Comparison of ENCODE assay signal across 8 cellular contexts in genomic region chr17:32142038-32142856, GRCh38. TPM values are rescaled to one million over a fixed set of nuclear protein-coding genes. Genes with fewer than 3 reads are reported as not detected.
DNase-seq lines count a peak whose midpoint lies in the region; ATAC-seq, FAIRE-seq and TF ChIP-seq lines count a peak whose summit lies in the region.

TSS of gene RHOT1 (plus strand) at chr17:32142502. CDS start at chr17:32142693, 191 bp downstream.

- ATAC-seq in GM21526 (IDR thresholded peaks at IDR 0.05; ENCODE audit: low FRiP score, unreplicated experiment), result peak; percentile 74
- ATAC-seq in activated T-helper 17 cell treated with anti-CD3 and anti-CD28 coated beads, Interleukin-2, amount 50 U/mL, for 72 hours (replicated peaks), result peak; percentile 79
- peak; percentile 87 for ATAC-seq in stimulated activated naive CD8-positive, alpha-beta T cell treated with anti-CD3 and anti-CD28 coated beads, Interleukin-15, amount 100 ng/mL, for 72 hours

- DNase-seq in DMS153 (lab: John Stamatoyannopoulos, UW) (peak; percentile 13), RCC 7860 (ENCODE audit: low spot score) (peak; percentile 84), fibroblast of pulmonary artery (ENCODE audit: low read depth) (peak; percentile 83), nephron progenitor cell (peak; percentile 87)
- DNase-seq in stimulated activated naive CD8-positive, alpha-beta T cell treated with anti-CD3 and anti-CD28 coated beads, Interleukin-15, amount 100 ng/mL, for 72 hours, result peak; percentile 80 to 81

- peak within 1 kb of the TSS; percentile 97 for H3K4me3 ChIP-seq in fibroblast of pulmonary artery (replicated peaks; ENCODE audit: low read depth, low read length)

- peaks cover 6% of the 10 kb centered on the region for H3K36me3 Mint-ChIP-seq in activated T-helper 17 cell treated with anti-CD3 and anti-CD28 coated beads, Interleukin-2, amount 50 U/mL, for 72 hours (ENCODE audit: low read depth)
- H3K36me3 Mint-ChIP-seq in nephron progenitor cell (ENCODE audit: low read depth), result peaks cover 6% of the 10 kb centered on the region

- TF ChIP-seq CTCF in fibroblast of pulmonary artery (IDR thresholded peaks at IDR 0.05; ENCODE audit: low read length, missing control alignments) (peak; percentile 53), nephron progenitor cell (IDR thresholded peaks at IDR 0.05) (peak; percentile 39)

- H3K4me1 Mint-ChIP-seq in activated T-helper 17 cell treated with anti-CD3 and anti-CD28 coated beads, Interleukin-2, amount 50 U/mL, for 72 hours, result peaks cover 9% of the 10 kb centered on the region
- H3K4me1 Mint-ChIP-seq in nephron progenitor cell, result peaks cover 29% of the 10 kb centered on the region
- peaks cover 39% of the 10 kb centered on the region for H3K4me1 Mint-ChIP-seq in stimulated activated naive CD8-positive, alpha-beta T cell treated with anti-CD3 and anti-CD28 coated beads, Interleukin-15, amount 100 ng/mL, for 72 hours

- peak; percentile 28; the same call in 1 of the 2 replicates for TF ChIP-seq EP300 in Ishikawa (IDR thresholded peaks at IDR 0.05; ENCODE audit: borderline replicate concordance)

- TF ChIP-seq RAD21 in Ishikawa (IDR thresholded peaks at IDR 0.05; ENCODE audit: low read depth), result no peak

- H3K27ac Mint-ChIP-seq in activated T-helper 17 cell treated with anti-CD3 and anti-CD28 coated beads, Interleukin-2, amount 50 U/mL, for 72 hours, result peak within 1 kb of the TSS; percentile 97
- H3K27ac Mint-ChIP-seq in nephron progenitor cell, result peak within 1 kb of the TSS; percentile 96
- H3K27ac Mint-ChIP-seq in stimulated activated naive CD8-positive, alpha-beta T cell treated with anti-CD3 and anti-CD28 coated beads, Interleukin-15, amount 100 ng/mL, for 72 hours, result peak within 1 kb of the TSS; percentile 95 to 97

- H3K9me3 Mint-ChIP-seq in activated T-helper 17 cell treated with anti-CD3 and anti-CD28 coated beads, Interleukin-2, amount 50 U/mL, for 72 hours, result no peaks in the 10 kb centered on the region
- H3K9me3 Mint-ChIP-seq in nephron progenitor cell, result no peaks in the 10 kb centered on the region
- no peaks in the 10 kb centered on the region for H3K9me3 Mint-ChIP-seq in stimulated activated naive CD8-positive, alpha-beta T cell treated with anti-CD3 and anti-CD28 coated beads, Interleukin-15, amount 100 ng/mL, for 72 hours

- FAIRE-seq in RCC 7860 (lab: Jason Lieb, UNC), result peak; percentile 54

- no peaks in the 10 kb centered on the region for H3K27me3 Mint-ChIP-seq in activated T-helper 17 cell treated with anti-CD3 and anti-CD28 coated beads, Interleukin-2, amount 50 U/mL, for 72 hours
- peaks cover 7% of the 10 kb centered on the region for H3K27me3 Mint-ChIP-seq in nephron progenitor cell (ENCODE audit: low read depth, poor library complexity)
- no peaks in the 10 kb centered on the region for H3K27me3 Mint-ChIP-seq in stimulated activated naive CD8-positive, alpha-beta T cell treated with anti-CD3 and anti-CD28 coated beads, Interleukin-15, amount 100 ng/mL, for 72 hours

- peak within 1 kb of the TSS; percentile 99 for H3K4me3 Mint-ChIP-seq in activated T-helper 17 cell treated with anti-CD3 and anti-CD28 coated beads, Interleukin-2, amount 50 U/mL, for 72 hours
- peak within 1 kb of the TSS; percentile 99 for H3K4me3 Mint-ChIP-seq in nephron progenitor cell
- peak within 1 kb of the TSS; percentile 93 to 98 for H3K4me3 Mint-ChIP-seq in stimulated activated naive CD8-positive, alpha-beta T cell treated with anti-CD3 and anti-CD28 coated beads, Interleukin-15, amount 100 ng/mL, for 72 hours

TF ChIP-seq in Ishikawa, 13 proteins besides CTCF, POLR2A, EP300 and RAD21:
- TF ChIP-seq EGR1 (IDR thresholded peaks at IDR 0.05), result peak; percentile 57; the same call in 1 of the 2 replicates
- TF ChIP-seq CEBPB (IDR thresholded peaks at IDR 0.05), result no peak
- no peak for TF ChIP-seq REST (IDR thresholded peaks at IDR 0.05; ENCODE audit: low read depth)
- peak; percentile 10; the same call in 1 of the 2 replicates for TF ChIP-seq NFIC (IDR thresholded peaks at IDR 0.05)
- no peak for TF ChIP-seq TEAD4 (IDR thresholded peaks at IDR 0.05)
- no peak for TF ChIP-seq TCF12 (IDR thresholded peaks at IDR 0.05; ENCODE audit: low read depth)
- TF ChIP-seq CREB1 (IDR thresholded peaks at IDR 0.05; ENCODE audit: low read depth), result no peak
- no peak for TF ChIP-seq TAF1 (IDR thresholded peaks at IDR 0.05; ENCODE audit: low read depth)
- no peak for TF ChIP-seq USF1 (IDR thresholded peaks at IDR 0.05)
- TF ChIP-seq, protein P1, sequence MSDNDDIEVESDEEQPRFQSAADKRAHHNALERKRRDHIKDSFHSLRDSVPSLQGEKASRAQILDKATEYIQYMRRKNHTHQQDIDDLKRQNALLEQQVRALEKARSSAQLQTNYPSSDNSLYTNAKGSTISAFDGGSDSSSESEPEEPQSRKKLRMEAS (IDR thresholded peaks at IDR 0.05), result peak; percentile 49; the same call in 1 of the 2 replicates
- no peak for TF ChIP-seq FOXM1 (IDR thresholded peaks at IDR 0.05; ENCODE audit: borderline replicate concordance, low read depth)
- TF ChIP-seq ZBTB7A (IDR thresholded peaks at IDR 0.05; ENCODE audit: low read depth), result peak; percentile 98
- TF ChIP-seq YY1 (IDR thresholded peaks at IDR 0.05; ENCODE audit: low read depth), result no peak

RNA-seq across cellular contexts. Expression of gene RHOT1, which starts in this region (rescaled TPM):
- total RNA-seq in activated T-helper 17 cell treated with anti-CD3 and anti-CD28 coated beads, Interleukin-2, amount 50 U/mL, for 72 hours, result 10 to 100 TPM; 19.5 to 26.2 TPM

Comparison
In these comparisons a context has a peak if more than half of its experiments do, and no peak if none do; other contexts are left out.
1. Peak in every context shown above with its lines: DNase-seq, ATAC-seq and H3K4me3 ChIP-seq.
2. DNase-seq: peak in every context shown above with its lines; median percentile 87 in nephron progenitor cell; 84 in RCC 7860; 83 in fibroblast of pulmonary artery; 80 in stimulated activated naive CD8-positive, alpha-beta T cell treated with anti-CD3 and anti-CD28 coated beads, Interleukin-15, amount 100 ng/mL, for 72 hours; 13 in DMS153.